Comparison of ENCODE assay signal across 12 cellular contexts in genomic region chr17:82317394-82318168, GRCh38. TPM values are rescaled to one million over a fixed set of nuclear protein-coding genes. Genes with fewer than 3 reads are reported as not detected.
DNase-seq lines count a peak whose midpoint lies in the region; ATAC-seq and TF ChIP-seq lines count a peak whose summit lies in the region.
"Had no signal": no experiment of that assay in that cellular context is flagged by ENCODE, and none has a peak within 500 bp of the region (broad histone marks: within the 10 kb centered on the region; RNA-seq: fewer than 3 reads in every experiment).

CD7 (minus strand) TSS chr17:82317608; CDS start chr17:82317495, 113 bp downstream.

- no peak within 1 kb of the TSS for H3K4me2 ChIP-seq in GM23338

- H3K27me3 ChIP-seq in GM23338 (ENCODE audit: insufficient read depth) = no peaks in the 10 kb centered on the region
- no peaks in the 10 kb centered on the region for H3K27me3 ChIP-seq in Caco-2 (replicated peaks; ENCODE audit: control insufficient read depth, insufficient read depth, low read length)

- H3K36me3 ChIP-seq in GM23338 (ENCODE audit: insufficient read depth) (no peaks in the 10 kb centered on the region), Caco-2 (ENCODE audit: control insufficient read depth, insufficient read depth, low read length) (no peaks in the 10 kb centered on the region)

- intact Hi-C loops in activated CD4-positive, alpha-beta memory T cell treated with anti-CD3 and anti-CD28 coated beads for 36 hours (cut with micrococcal nuclease) = no loop called here
- intact Hi-C loops in Caco-2 (cut with micrococcal nuclease; ENCODE audit: unreplicated experiment) = no loop called here

- POLR2A ChIA-PET in activated CD4-positive, alpha-beta memory T cell treated with anti-CD3 and anti-CD28 coated beads for 36 hours (lab: Charles Lee) = interaction anchor here (0.8 to 3.0 kb wide), 6 partner anchors 15 to 132 kb away, joined by 3 to 103 read pairs (median 4); no protein-coding TSS in a partner anchor
- POLR2A ChIA-PET in activated naive CD8-positive, alpha-beta T cell treated with anti-CD3 and anti-CD28 coated beads, Interleukin-2, amount 10 ng/mL, durations not matched to agents 7 days and 5 days (lab: Charles Lee) = interaction anchor here (0.9 to 10.2 kb wide), 16 partner anchors 10 to 287 kb away, joined by 3 to 222 read pairs (median 5); partner anchors contain the start of genes CSNK1D and SLC16A3
- POLR2A ChIA-PET in Caco-2 (lab: Charles Lee) = no interaction called here

- peaks cover 14% of the 10 kb centered on the region for H3F3A ChIP-seq in GM23338 (replicated peaks; ENCODE audit: low read depth)

- H3K27me3 Mint-ChIP-seq in GM23338 (ENCODE audit: insufficient read depth, low read depth, poor library complexity) = peaks cover 15% of the 10 kb centered on the region
- H3K27me3 Mint-ChIP-seq in activated CD4-positive, alpha-beta memory T cell treated with anti-CD3 and anti-CD28 coated beads for 36 hours = no peaks in the 10 kb centered on the region
- no peaks in the 10 kb centered on the region for H3K27me3 Mint-ChIP-seq in activated naive CD8-positive, alpha-beta T cell treated with anti-CD3 and anti-CD28 coated beads, Interleukin-2, amount 10 ng/mL, durations not matched to agents 7 days and 5 days
- H3K27me3 Mint-ChIP-seq in Caco-2 (ENCODE audit: insufficient read depth, unreplicated experiment) = no peaks in the 10 kb centered on the region

- H3K79me2 ChIP-seq in GM23338 (replicated peaks; ENCODE audit: insufficient read depth) = no peaks in the 10 kb centered on the region

- H3K4me1 ChIP-seq in GM23338 (ENCODE audit: insufficient read depth) (no peaks in the 10 kb centered on the region), Caco-2 (peaks cover 9% of the 10 kb centered on the region; the same call in 1 of the 2 replicates)

- H3K9me2 ChIP-seq in GM23338 (ENCODE audit: insufficient read depth) = no peaks in the 10 kb centered on the region

- CTCF ChIA-PET in activated CD4-positive, alpha-beta memory T cell treated with anti-CD3 and anti-CD28 coated beads for 36 hours (lab: Charles Lee) = interaction anchor here (0.5 to 2.6 kb wide), 7 partner anchors 15 to 107 kb away, joined by 3 to 18 read pairs (median 5); partner anchors contain the start of gene SECTM1
- CTCF ChIA-PET in Caco-2 (lab: Charles Lee) = no interaction called here

- TF ChIP-seq CTCF in GM23338 (conservative IDR thresholded peaks at IDR 0.05; ENCODE audit: low read depth in 2 of 2) (no peak), Caco-2 (IDR thresholded peaks at IDR 0.05; ENCODE audit: insufficient read depth in 1 of 2, low read depth in 1 of 2, low read length in 1 of 2, severe bottlenecking in 1 of 2, unreplicated experiment in 1 of 2) (no peak)

- H3K4me3 ChIP-seq in GM23338 = no peak within 1 kb of the TSS
- no peak within 1 kb of the TSS for H3K4me3 ChIP-seq in Caco-2 (ENCODE audit: low read depth, low read length)

- H3K27ac ChIP-seq in GM23338 (ENCODE audit: low read depth) = no peak within 1 kb of the TSS

- H3K9me3 ChIP-seq in Caco-2 = no peaks in the 10 kb centered on the region

- no peaks in the 10 kb centered on the region for H4K20me1 ChIP-seq in GM23338 (replicated peaks; ENCODE audit: insufficient read depth)

- ATAC-seq in GM23338 = peak; percentile 12
- ATAC-seq in activated naive CD8-positive, alpha-beta T cell treated with anti-CD3 and anti-CD28 coated beads, Interleukin-2, amount 10 ng/mL, durations not matched to agents 7 days and 5 days (ENCODE audit: low read depth) = peak; percentile 81
- no peak for ATAC-seq in HG03432 (IDR thresholded peaks at IDR 0.05; ENCODE audit: unreplicated experiment)
- ATAC-seq in GM18861 (IDR thresholded peaks at IDR 0.05; ENCODE audit: unreplicated experiment) = no peak
- ATAC-seq: stimulated activated memory B cell treated with anti-CD40 and anti-IgM and Interleukin-4, amounts not matched to agents 10 μg/mL and 1 μg/mL and 100 μg/mL, for 72 hours had no signal

- H3K36me3 Mint-ChIP-seq in GM23338 (ENCODE audit: low read depth) = no peaks in the 10 kb centered on the region
- H3K36me3 Mint-ChIP-seq in activated CD4-positive, alpha-beta memory T cell treated with anti-CD3 and anti-CD28 coated beads for 36 hours = peaks cover 42% of the 10 kb centered on the region
- H3K36me3 Mint-ChIP-seq in activated naive CD8-positive, alpha-beta T cell treated with anti-CD3 and anti-CD28 coated beads, Interleukin-2, amount 10 ng/mL, durations not matched to agents 7 days and 5 days = peaks cover 11% of the 10 kb centered on the region
- H3K36me3 Mint-ChIP-seq in Caco-2 (ENCODE audit: insufficient read depth, unreplicated experiment) = no peaks in the 10 kb centered on the region
- H3K36me3 Mint-ChIP-seq: stimulated activated memory B cell treated with anti-CD40 and anti-IgM and Interleukin-4, amounts not matched to agents 10 μg/mL and 1 μg/mL and 100 μg/mL, for 72 hours had no signal

- 0 out of 3 replicates have a peak within 1 kb of the TSS, but pooled peaks have one; percentile 63 for H3K4me3 Mint-ChIP-seq in GM23338
- H3K4me3 Mint-ChIP-seq in activated CD4-positive, alpha-beta memory T cell treated with anti-CD3 and anti-CD28 coated beads for 36 hours = no peak within 1 kb of the TSS
- H3K4me3 Mint-ChIP-seq in activated naive CD8-positive, alpha-beta T cell treated with anti-CD3 and anti-CD28 coated beads, Interleukin-2, amount 10 ng/mL, durations not matched to agents 7 days and 5 days = peak within 1 kb of the TSS; percentile 90
- no peak within 1 kb of the TSS for H3K4me3 Mint-ChIP-seq in Caco-2 (ENCODE audit: unreplicated experiment)

- BruUV-seq in Caco-2 (replicated peaks; lab: Mats Ljungman, UMichigan) = no TSS peak

- no peak within 1 kb of the TSS for H2AFZ ChIP-seq in GM23338

- H3K4me1 Mint-ChIP-seq in GM23338 (peaks cover 9% of the 10 kb centered on the region; the same call in 2 of the 3 replicates), Caco-2 (ENCODE audit: low read depth, unreplicated experiment) (no peaks in the 10 kb centered on the region)
- peaks cover 23% of the 10 kb centered on the region for H3K4me1 Mint-ChIP-seq in activated CD4-positive, alpha-beta memory T cell treated with anti-CD3 and anti-CD28 coated beads for 36 hours (ENCODE audit: low read depth)
- H3K4me1 Mint-ChIP-seq in activated naive CD8-positive, alpha-beta T cell treated with anti-CD3 and anti-CD28 coated beads, Interleukin-2, amount 10 ng/mL, durations not matched to agents 7 days and 5 days = peaks cover 12% of the 10 kb centered on the region

- H3K9me3 Mint-ChIP-seq in GM23338 = no peaks in the 10 kb centered on the region
- no peaks in the 10 kb centered on the region for H3K9me3 Mint-ChIP-seq in activated CD4-positive, alpha-beta memory T cell treated with anti-CD3 and anti-CD28 coated beads for 36 hours
- H3K9me3 Mint-ChIP-seq in activated naive CD8-positive, alpha-beta T cell treated with anti-CD3 and anti-CD28 coated beads, Interleukin-2, amount 10 ng/mL, durations not matched to agents 7 days and 5 days = no peaks in the 10 kb centered on the region
- H3K9me3 Mint-ChIP-seq in Caco-2 (ENCODE audit: unreplicated experiment) = no peaks in the 10 kb centered on the region
- H3K9me3 Mint-ChIP-seq: stimulated activated memory B cell treated with anti-CD40 and anti-IgM and Interleukin-4, amounts not matched to agents 10 μg/mL and 1 μg/mL and 100 μg/mL, for 72 hours had no signal

- DNase-seq in GM23338 (ENCODE audit: low spot score) = no peak
- DNase-seq in activated CD4-positive, alpha-beta memory T cell treated with anti-CD3 and anti-CD28 coated beads for 36 hours = peak; percentile 78
- peak; percentile 79 for DNase-seq in activated naive CD8-positive, alpha-beta T cell treated with anti-CD3 and anti-CD28 coated beads, Interleukin-2, amount 10 ng/mL, durations not matched to agents 7 days and 5 days
- DNase-seq in stimulated activated CD4-positive, alpha-beta T cell treated with anti-CD3 and anti-CD28 coated beads, Interleukin-15, amount 100 ng/mL, for 24 hours = peak; percentile 87
- DNase-seq in AG08396 (ENCODE audit: low spot score) = no peak
- DNase-seq in Caco-2 = no peak
- DNase-seq: NCI-H510A treated with DMSO at 0.1 percent for 48 hours, nucleus accumbens, SW 1271 had no signal

- H3K27ac Mint-ChIP-seq in GM23338 (no peak within 1 kb of the TSS), Caco-2 (ENCODE audit: unreplicated experiment) (no peak within 1 kb of the TSS)
- H3K27ac Mint-ChIP-seq in activated CD4-positive, alpha-beta memory T cell treated with anti-CD3 and anti-CD28 coated beads for 36 hours = peak within 1 kb of the TSS; percentile 92
- no peak within 1 kb of the TSS for H3K27ac Mint-ChIP-seq in activated naive CD8-positive, alpha-beta T cell treated with anti-CD3 and anti-CD28 coated beads, Interleukin-2, amount 10 ng/mL, durations not matched to agents 7 days and 5 days

TF ChIP-seq in GM23338, 12 proteins besides CTCF, POLR2A, EP300 and RAD21 (continues in another document):
- TF ChIP-seq REST (IDR thresholded peaks at IDR 0.05; ENCODE audit: unreplicated experiment) = no peak

RNA-seq across cellular contexts. Expression of gene CD7, which starts in this region (rescaled TPM):
- 0.42 and 0.58 TPM in 2 replicates for total RNA-seq in GM23338 (2014; rRNA removed; shearing (Covaris generic))
- polyA plus RNA-seq in GM23338 (2016; fragmentation: Nextera tagmentation; extraction: Ambion mirVana) = 0.44 TPM in 1 of 2 replicates, not detected in the other
- 100 to 1,000 TPM; 570 to 574 TPM for total RNA-seq in activated CD4-positive, alpha-beta memory T cell treated with anti-CD3 and anti-CD28 coated beads for 36 hours
- 100 to 1,000 TPM; 286 to 320 TPM for total RNA-seq in activated naive CD8-positive, alpha-beta T cell treated with anti-CD3 and anti-CD28 coated beads, Interleukin-2, amount 10 ng/mL, durations not matched to agents 7 days and 5 days
- 0.37 and 0.93 TPM in 2 replicates for total RNA-seq in Caco-2 (2022)

Comparison
In these comparisons a context has a peak if more than half of its experiments do, and no peak if none do; other contexts are left out.
1. RNA of gene CD7 (total RNA-seq): 570 to 574 TPM in activated CD4-positive, alpha-beta memory T cell treated with anti-CD3 and anti-CD28 coated beads for 36 hours and 286 to 320 TPM in activated naive CD8-positive, alpha-beta T cell treated with anti-CD3 and anti-CD28 coated beads, Interleukin-2, amount 10 ng/mL, durations not matched to agents 7 days and 5 days; 0.37 to 0.93 TPM in Caco-2 and 0.42 to 0.58 TPM in GM23338; every median in the first group is over 100 times any median in the second.
2. Peak in ATAC-seq in GM23338; RNA of the gene not detected or under 1 TPM.
3. DNase-seq: peak in activated CD4-positive, alpha-beta memory T cell treated with anti-CD3 and anti-CD28 coated beads for 36 hours (single experiment), activated naive CD8-positive, alpha-beta T cell treated with anti-CD3 and anti-CD28 coated beads, Interleukin-2, amount 10 ng/mL, durations not matched to agents 7 days and 5 days (single experiment) and stimulated activated CD4-positive, alpha-beta T cell treated with anti-CD3 and anti-CD28 coated beads, Interleukin-15, amount 100 ng/mL, for 24 hours (single experiment); none in GM23338 (single experiment), AG08396 (single experiment) and Caco-2 (0 of 2).
4. H3K4me3 Mint-ChIP-seq: peak in GM23338 (single experiment) and activated naive CD8-positive, alpha-beta T cell treated with anti-CD3 and anti-CD28 coated beads, Interleukin-2, amount 10 ng/mL, durations not matched to agents 7 days and 5 days (single experiment); none in activated CD4-positive, alpha-beta memory T cell treated with anti-CD3 and anti-CD28 coated beads for 36 hours (single experiment) and Caco-2 (single experiment).